10 cellular contexts compared by ENCODE assay signal in genomic region chr10:35421553-35422178, GRCh38.
DNase-seq lines count a peak whose midpoint lies in the region; ATAC-seq and TF ChIP-seq lines count a peak whose summit lies in the region.
"Had no signal": no experiment of that assay in that cellular context is flagged by ENCODE, and none has a peak within 500 bp of the region (broad histone marks: within the 10 kb centered on the region; RNA-seq: fewer than 3 reads in every experiment).

No MANE protein-coding gene starts in this region.

- ATAC-seq in HG02884 (IDR thresholded peaks at IDR 0.05; ENCODE audit: unreplicated experiment) (no peak), GM18511 (IDR thresholded peaks at IDR 0.05; ENCODE audit: unreplicated experiment) (no peak)
- ATAC-seq: T-cell had no signal

- peak overlapping the region; percentile 44 for H2AFZ ChIP-seq in ACC112 (ENCODE audit: low read length, unreplicated experiment)

- no peak for TF ChIP-seq POLR2A in Peyer's patch (IDR thresholded peaks at IDR 0.05)

- peaks cover 94% of the 10 kb centered on the region for H3K79me2 ChIP-seq in ACC112 (ENCODE audit: control insufficient read depth, insufficient read depth, low read length, unreplicated experiment)

- DNase-seq in Peyer's patch (no peak), epithelial cell of proximal tubule (ENCODE audit: low read depth) (peak; percentile 94), NCI-H446 treated with DMSO at 0.1 percent for 48 hours (lab: John Stamatoyannopoulos, UW) (no peak), ecto neural progenitor cell (ENCODE audit: low spot score) (no peak)
- DNase-seq: T-cell had no signal

- no peaks in the 10 kb centered on the region for H3K9me3 ChIP-seq in Peyer's patch
- H3K9me3 ChIP-seq in muscle layer of duodenum (ENCODE audit: control insufficient read depth in 1 of 2, low read length in 2 of 2), result no peaks in the 10 kb centered on the region

- H3K27me3 ChIP-seq in ACC112 (ENCODE audit: insufficient read depth, low read length) (no peaks in the 10 kb centered on the region), Peyer's patch (no peaks in the 10 kb centered on the region), muscle layer of duodenum (ENCODE audit: low read depth, low read length) (no peaks in the 10 kb centered on the region)

- H3K27ac ChIP-seq in ACC112 (ENCODE audit: low read depth, low read length) (peak overlapping the region; percentile 93), Peyer's patch (peak overlapping the region in 3 of 4 donors; percentile 17 to 70 (median 49)), muscle layer of duodenum (ENCODE audit: low read length) (peak overlapping the region; percentile 83)
- H3K27ac ChIP-seq: C4-2B had no signal

- H3K4me1 ChIP-seq in ACC112 (ENCODE audit: control insufficient read depth, insufficient read depth, low read length, unreplicated experiment), result peaks cover 78% of the 10 kb centered on the region
- H3K4me1 ChIP-seq in Peyer's patch, result peaks cover 0 to 5% (median 0%) of the 10 kb centered on the region in 4 donors
- H3K4me1 ChIP-seq in muscle layer of duodenum (ENCODE audit: control insufficient read depth in 1 of 2, insufficient read depth in 2 of 2, low read length in 2 of 2), result peaks cover 3 to 47% of the 10 kb centered on the region in 2 donors

- TF ChIP-seq CTCF in Peyer's patch (IDR thresholded peaks at IDR 0.05), result no peak
- no peak for TF ChIP-seq CTCF in epithelial cell of proximal tubule (conservative IDR thresholded peaks at IDR 0.05; ENCODE audit: low read depth, low read length)

- peak overlapping the region; percentile 58 for H3K4me3 ChIP-seq in ACC112 (ENCODE audit: low read depth, low read length)
- no peak overlapping the region for H3K4me3 ChIP-seq in Peyer's patch
- peak overlapping the region; percentile 17 for H3K4me3 ChIP-seq in epithelial cell of proximal tubule (ENCODE audit: low read depth, low read length)
- H3K4me3 ChIP-seq in muscle layer of duodenum (ENCODE audit: low read depth in 1 of 2, low read length in 2 of 2), result peak overlapping the region in 1 of 2 donors; percentile 20

- H3K36me3 ChIP-seq in ACC112 (ENCODE audit: insufficient read depth, low read length) (no peaks in the 10 kb centered on the region), Peyer's patch (no peaks in the 10 kb centered on the region), muscle layer of duodenum (ENCODE audit: control insufficient read depth in 1 of 2, insufficient read depth in 2 of 2, low read length in 2 of 2) (no peaks in the 10 kb centered on the region)

Comparison
In these comparisons a context has a peak if more than half of its experiments do, and no peak if none do; other contexts are left out.
1. H3K4me3 ChIP-seq: peak in ACC112 (single experiment) and epithelial cell of proximal tubule (single experiment); none in Peyer's patch (0 of 4).
2. Peak in every context shown above with its lines, with median percentiles within 50 percentile points of each other: H3K27ac ChIP-seq.